8 cellular contexts compared by ENCODE assay signal in genomic region chrX:46913710-46914109, GRCh38. TPM values are rescaled to one million over a fixed set of nuclear protein-coding genes. Genes with fewer than 3 reads are reported as not detected.
DNase-seq lines count a peak whose midpoint lies in the region; ATAC-seq and TF ChIP-seq lines count a peak whose summit lies in the region.

No MANE protein-coding gene starts in this region.

- H3K36me3 ChIP-seq in KMS-11 (ENCODE audit: insufficient read depth) (no peaks in the 10 kb centered on the region), brain microvascular endothelial cell (replicated peaks) (no peaks in the 10 kb centered on the region), right lobe of liver (no peaks in the 10 kb centered on the region)

- peak overlapping the region; percentile 44; the same call in 1 of the 2 replicates for H3K9ac ChIP-seq in KMS-11

- peak overlapping the region; percentile 92 for H3K4me2 ChIP-seq in KMS-11

- no peak for DNase-seq in CD4-positive, alpha-beta T cell
- peak; percentile 2 for DNase-seq in brain microvascular endothelial cell
- DNase-seq in right lobe of liver: peak; percentile 24 to 62 (median 58)
- no peak for DNase-seq in type B pancreatic cell (ENCODE audit: extremely low spot score, unreplicated experiment)

- H3K4me1 ChIP-seq in KMS-11 (ENCODE audit: low read depth, poor library complexity, severe bottlenecking): peaks cover 9% of the 10 kb centered on the region
- H3K4me1 ChIP-seq in right lobe of liver: peaks cover 0 to 9% (median 2%) of the 10 kb centered on the region in 4 donors

- H3K4me1 Mint-ChIP-seq in CD4-positive, alpha-beta T cell (ENCODE audit: low read depth): peaks cover 11% of the 10 kb centered on the region
- no peaks in the 10 kb centered on the region for H3K4me1 Mint-ChIP-seq in type B pancreatic cell (ENCODE audit: unreplicated experiment)

- TF ChIP-seq POLR2A in right lobe of liver (IDR thresholded peaks at IDR 0.05): no peak

- WGBS in right lobe of liver (ENCODE audit: insufficient coverage, low coverage, low lambda C conversion rate, missing lambda C conversion rate): 16% methylated on average over 9 of the region's 14 CpGs

- POLR2A ChIA-PET in CD4-positive, alpha-beta T cell (lab: Charles Lee): interaction anchor here (0.6 kb wide), 1 partner anchor 152 kb away, joined by 4 read pairs; no protein-coding TSS in a partner anchor

- H3K9me3 ChIP-seq in CD4-positive, alpha-beta T cell (ENCODE audit: control insufficient read depth, low read length): no peaks in the 10 kb centered on the region
- H3K9me3 ChIP-seq in right lobe of liver: no peaks in the 10 kb centered on the region

- no peak overlapping the region for H3K4me3 ChIP-seq in KMS-11 (IDR thresholded peaks at IDR 0.05; ENCODE audit: insufficient read depth, low read depth, low read length)
- peak overlapping the region; percentile 64 for H3K4me3 ChIP-seq in brain microvascular endothelial cell (ENCODE audit: low read depth, low read length)
- peak overlapping the region; percentile 56 to 70 (median 64) for H3K4me3 ChIP-seq in right lobe of liver

- no peaks in the 10 kb centered on the region for H4K20me1 ChIP-seq in KMS-11 (ENCODE audit: insufficient read depth)

- H3K27ac ChIP-seq in CD4-positive, alpha-beta T cell (ENCODE audit: low read depth, low read length): no peak overlapping the region
- H3K27ac ChIP-seq in KMS-11 (no peak overlapping the region), brain microvascular endothelial cell (no peak overlapping the region), right lobe of liver (peak overlapping the region; percentile 47 to 70 (median 68))

- H3K27ac Mint-ChIP-seq in CD4-positive, alpha-beta T cell: no peak overlapping the region
- peak overlapping the region; percentile 93 for H3K27ac Mint-ChIP-seq in type B pancreatic cell

- no peak for TF ChIP-seq CTCF in CD4-positive, alpha-beta T cell (IDR thresholded peaks at IDR 0.05)
- TF ChIP-seq CTCF in KMS-11 (conservative IDR thresholded peaks at IDR 0.05; ENCODE audit: low read depth, low read length) (no peak), brain microvascular endothelial cell (IDR thresholded peaks at IDR 0.05; ENCODE audit: low read depth, low read length, missing control alignments) (no peak), right lobe of liver (IDR thresholded peaks at IDR 0.05) (no peak), type B pancreatic cell (conservative IDR thresholded peaks at IDR 0.05) (no peak)

- intact Hi-C loops in CD4-positive, alpha-beta T cell (cut with DNase I, micrococcal nuclease): loop anchor here (5.0 to 10.0 kb wide), 2 partner anchors 156 to 611 kb away; partner anchors contain the start of gene SLC9A7 (in 1 of the 2)
- intact Hi-C loops in right lobe of liver (cut with DNase I): no loop called here

- no peaks in the 10 kb centered on the region for H3K79me2 ChIP-seq in KMS-11 (ENCODE audit: insufficient read depth, low read depth)

- H3K27me3 Mint-ChIP-seq in CD4-positive, alpha-beta T cell: peaks cover 45% of the 10 kb centered on the region
- no peaks in the 10 kb centered on the region for H3K27me3 Mint-ChIP-seq in type B pancreatic cell

- H3K9me3 Mint-ChIP-seq in CD4-positive, alpha-beta T cell: no peaks in the 10 kb centered on the region
- no peaks in the 10 kb centered on the region for H3K9me3 Mint-ChIP-seq in type B pancreatic cell

- peak overlapping the region; percentile 67; the same call in 1 of the 2 replicates for H2AFZ ChIP-seq in KMS-11 (ENCODE audit: low read depth)

- CTCF ChIA-PET in CD4-positive, alpha-beta T cell (lab: Charles Lee): interaction anchor here (0.6 to 1.5 kb wide), 3 partner anchors 10 to 76 kb away, joined by 3 to 5 read pairs (median 3); partner anchors contain the start of gene RP2

- H3K4me3 Mint-ChIP-seq in CD4-positive, alpha-beta T cell: peak overlapping the region; percentile 90
- peak overlapping the region; percentile 95 for H3K4me3 Mint-ChIP-seq in type B pancreatic cell

- ATAC-seq in CD4-positive, alpha-beta T cell (ENCODE audit: poor library complexity): no peak
- ATAC-seq in right lobe of liver: peak; percentile 45 to 58 (median 50)
- ATAC-seq in HG03439 (IDR thresholded peaks at IDR 0.05; ENCODE audit: unreplicated experiment): no peak
- ATAC-seq in GM19397 (IDR thresholded peaks at IDR 0.05; ENCODE audit: unreplicated experiment): no peak
- no peak for ATAC-seq in GM19395 (IDR thresholded peaks at IDR 0.05; ENCODE audit: unreplicated experiment)

- no peaks in the 10 kb centered on the region for H3K36me3 Mint-ChIP-seq in CD4-positive, alpha-beta T cell (ENCODE audit: low read depth)
- no peaks in the 10 kb centered on the region for H3K36me3 Mint-ChIP-seq in type B pancreatic cell

- peaks cover 26% of the 10 kb centered on the region for H3K27me3 ChIP-seq in CD4-positive, alpha-beta T cell (ENCODE audit: control insufficient read depth, insufficient read depth, low read length)
- no peaks in the 10 kb centered on the region for H3K27me3 ChIP-seq in KMS-11 (ENCODE audit: insufficient read depth, low read depth)
- H3K27me3 ChIP-seq in brain microvascular endothelial cell (replicated peaks): no peaks in the 10 kb centered on the region
- H3K27me3 ChIP-seq in right lobe of liver: no peaks in the 10 kb centered on the region

- in situ Hi-C loops in brain microvascular endothelial cell (cut with HindIII; ENCODE audit: low pct_ligation_motif_present, low sequenced_read_pairs): no loop called here

RNA-seq across cellular contexts. Expression of gene JADE3, which starts 1.5 kb away (rescaled TPM):
- under 1 TPM; 0.05 to 0.20 TPM for total RNA-seq in CD4-positive, alpha-beta T cell
- total RNA-seq in right lobe of liver (10 to 100 TPM in 2 of 6 experiments, 1 to 10 TPM in 4; 6.5 to 10.1 (median 9.1) TPM), type B pancreatic cell (ENCODE audit: low replicate concordance) (17.0 and 21.1 TPM in 2 replicates)

Comparison
In these comparisons a context has a peak if more than half of its experiments do, and no peak if none do; other contexts are left out.
1. ATAC-seq: peak in right lobe of liver (4 of 4); none in CD4-positive, alpha-beta T cell (single experiment), HG03439 (single experiment), GM19397 (single experiment) and GM19395 (single experiment).
2. DNase-seq: peak in brain microvascular endothelial cell (single experiment) and right lobe of liver (3 of 3); none in CD4-positive, alpha-beta T cell (0 of 10) and type B pancreatic cell (single experiment).
3. H3K27ac ChIP-seq: peak in right lobe of liver (3 of 3); none in CD4-positive, alpha-beta T cell (single experiment), KMS-11 (single experiment) and brain microvascular endothelial cell (single experiment).
4. RNA of gene JADE3, which starts 1.5 kb away (total RNA-seq): 17.0 to 21.1 TPM in type B pancreatic cell and 6.5 to 10.1 TPM in right lobe of liver; 0.05 to 0.20 TPM in CD4-positive, alpha-beta T cell; every median in the first group is over 4 times any median in the second.
5. intact Hi-C loops: an anchor here in CD4-positive, alpha-beta T cell (5.0 to 10.0 kb wide); none called in right lobe of liver.